In the genomic region with DNA sequence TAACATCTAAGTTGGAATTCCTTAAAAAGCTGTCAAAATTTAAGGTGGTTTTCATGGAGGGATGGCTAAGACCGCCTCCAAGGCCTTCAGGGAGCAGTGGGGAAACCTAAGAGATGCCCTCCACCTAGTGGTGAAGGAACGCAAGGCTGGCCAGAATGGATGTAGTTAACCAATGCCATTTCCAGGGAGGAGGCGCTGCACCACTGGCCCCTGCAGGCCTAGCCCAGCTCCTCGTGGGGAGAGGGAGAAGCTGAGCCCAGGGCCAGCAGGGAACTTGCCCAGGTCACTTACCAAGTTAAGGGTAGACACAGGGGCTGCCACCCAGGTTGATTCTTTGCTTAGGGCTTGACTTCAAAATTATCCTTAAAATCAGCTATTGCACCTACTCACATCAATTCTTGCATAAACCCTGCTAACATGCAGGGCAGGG, we compare ENCODE assay signal across 8 cellular contexts. TPM values are rescaled to one million over a fixed set of nuclear protein-coding genes. Genes with fewer than 3 reads are reported as not detected.
DNase-seq lines count a peak whose midpoint lies in the region; TF ChIP-seq lines count a peak whose summit lies in the region.

No MANE protein-coding gene starts in this region.

- no peaks in the 10 kb centered on the region for H4K20me1 ChIP-seq in Loucy (ENCODE audit: insufficient read depth, low read length, poor library complexity, severe bottlenecking)

- H2AFZ ChIP-seq in Loucy (ENCODE audit: low read length): no peak overlapping the region

- no peak overlapping the region for H3K4me3 ChIP-seq in Loucy (ENCODE audit: low read length, poor library complexity, severe bottlenecking)
- no peak overlapping the region for H3K4me3 ChIP-seq in SJSA1
- H3K4me3 ChIP-seq in prostate gland: no peak overlapping the region

- H3K9me3 ChIP-seq in Loucy (ENCODE audit: insufficient read depth, low read depth, low read length): no peaks in the 10 kb centered on the region
- H3K9me3 ChIP-seq in SJSA1 (replicated peaks): no peaks in the 10 kb centered on the region
- H3K9me3 ChIP-seq in prostate gland: no peaks in the 10 kb centered on the region

- H3F3A ChIP-seq in Loucy (ENCODE audit: low read depth): no peaks in the 10 kb centered on the region

- no peaks in the 10 kb centered on the region for H3K9me2 ChIP-seq in Loucy (replicated peaks; ENCODE audit: low read depth, low read length)

- H3K27ac ChIP-seq in SJSA1 (no peak overlapping the region), prostate gland (no peak overlapping the region)

- H3K9ac ChIP-seq in Loucy (ENCODE audit: low read depth, low read length, poor library complexity, severe bottlenecking): no peak overlapping the region

- H3K36me3 ChIP-seq in Loucy (ENCODE audit: insufficient read depth, low read length) (no peaks in the 10 kb centered on the region), SJSA1 (no peaks in the 10 kb centered on the region), prostate gland (no peaks in the 10 kb centered on the region)

- no peaks in the 10 kb centered on the region for H3K79me2 ChIP-seq in Loucy (ENCODE audit: insufficient read depth, low read length)

- H3K4me2 ChIP-seq in Loucy (ENCODE audit: low read depth, low read length, poor library complexity, severe bottlenecking): no peak overlapping the region

- intact Hi-C loops in prostate gland (cut with DNase I): loop anchor here (10.0 kb wide), 1 partner anchor 273 kb away; no protein-coding TSS in a partner anchor

- H3K27me3 ChIP-seq in Loucy (ENCODE audit: insufficient read depth, low read length, poor library complexity, severe bottlenecking): no peaks in the 10 kb centered on the region
- H3K27me3 ChIP-seq in SJSA1 (replicated peaks): no peaks in the 10 kb centered on the region
- H3K27me3 ChIP-seq in prostate gland (replicated peaks; ENCODE audit: insufficient read depth): no peaks in the 10 kb centered on the region

- peak; percentile 67 for DNase-seq in GM10266 (ENCODE audit: extremely low spot score)
- peak; percentile 74 for DNase-seq in HCEC 1CT
- DNase-seq in SJSA1 (ENCODE audit: low read depth in 1 of 2, low spot score in 2 of 2): peak; percentile 39 to 70
- peak; percentile 51 for DNase-seq in activated gamma-delta T cell treated with anti-CD3 and anti-CD28 coated beads, Interleukin-2, amount 50 U/mL, for 16 hours (ENCODE audit: low read depth)
- DNase-seq in glomerular endothelial cell (ENCODE audit: extremely low read depth, low read depth, low spot score): peak; percentile 55
- DNase-seq in prostate gland (ENCODE audit: low spot score): peak; percentile 53
- no peak for DNase-seq in cortex of kidney (lab: John Stamatoyannopoulos, UW)

- TF ChIP-seq CTCF in GM10266 (IDR thresholded peaks at IDR 0.05; ENCODE audit: control insufficient read depth, insufficient read depth, low read depth, missing control alignments) (peak; percentile 97), Loucy (conservative IDR thresholded peaks at IDR 0.05; ENCODE audit: low read length) (peak; percentile 97), prostate gland (IDR thresholded peaks at IDR 0.05) (peak; percentile 40 to 83 (median 64))

- WGBS in prostate gland: 3% methylated on average over 4 of the region's 4 CpGs

- no peak for TF ChIP-seq POLR2A in prostate gland (IDR thresholded peaks at IDR 0.05)

- H3K4me1 ChIP-seq in Loucy (ENCODE audit: insufficient read depth, low read length, poor library complexity, severe bottlenecking): no peaks in the 10 kb centered on the region
- no peaks in the 10 kb centered on the region for H3K4me1 ChIP-seq in SJSA1 (replicated peaks)
- no peaks in the 10 kb centered on the region for H3K4me1 ChIP-seq in prostate gland (replicated peaks)

RNA-seq across cellular contexts. Expression of a gene that starts 32.0 kb away (rescaled TPM):
- 28.9 and 38.4 TPM in 2 replicates for total RNA-seq in SJSA1 (2014; rRNA removed; shearing (Covaris generic))
- total RNA-seq in glomerular endothelial cell: 8.0 and 11.1 TPM in 2 replicates
- total RNA-seq in prostate gland: 10 to 100 TPM in 1 of 2 donors, 1 to 10 TPM in 1; 7.2 to 14.3 TPM
